Comparison of ENCODE assay signal across 8 cellular contexts in the genomic region with DNA sequence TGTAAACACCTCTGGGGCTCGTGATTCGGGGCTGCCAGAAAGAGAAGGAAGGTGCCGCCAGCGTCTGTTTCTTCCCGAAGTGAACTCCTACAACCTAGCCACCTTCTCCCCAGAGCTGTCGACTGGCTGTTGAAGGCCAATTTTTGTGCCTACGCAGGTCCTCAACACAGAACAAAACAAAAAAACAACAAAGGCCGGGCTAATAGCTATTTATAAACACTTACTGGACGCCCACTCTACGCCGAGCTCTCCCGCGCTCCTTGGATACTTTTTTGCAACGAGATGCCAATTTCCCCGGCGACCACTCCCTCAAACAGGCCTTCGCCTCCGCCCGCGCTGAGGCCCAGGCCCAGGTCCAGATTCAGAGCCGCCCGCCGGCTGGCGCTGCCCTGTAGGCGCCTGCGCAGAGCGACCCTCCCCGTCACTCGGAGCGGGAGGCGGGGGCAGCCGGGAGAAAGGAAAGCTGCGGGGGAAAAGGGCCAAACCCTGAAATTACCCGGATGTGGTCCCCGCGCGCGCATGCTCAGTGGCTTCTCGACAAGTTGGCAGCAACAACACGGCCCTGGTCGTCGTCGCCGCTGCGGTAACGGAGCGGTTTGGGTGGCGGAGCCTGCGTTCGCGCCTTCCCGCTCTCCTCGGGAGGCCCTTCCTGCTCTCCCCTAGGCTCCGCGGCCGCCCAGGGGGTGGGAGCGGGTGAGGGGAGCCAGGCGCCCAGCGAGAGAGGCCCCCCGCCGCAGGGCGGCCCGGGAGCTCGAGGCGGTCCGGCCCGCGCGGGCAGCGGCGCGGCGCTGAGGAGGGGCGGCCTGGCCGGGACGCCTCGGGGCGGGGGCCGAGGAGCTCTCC. TPM values are rescaled to one million over a fixed set of nuclear protein-coding genes. Genes with fewer than 3 reads are reported as not detected.
DNase-seq lines count a peak whose midpoint lies in the region; ATAC-seq, FAIRE-seq and TF ChIP-seq lines count a peak whose summit lies in the region.

A gene (plus strand): TSS at position 520 of the 843 bp plus-strand sequence. CDS start 16,834 bp downstream, outside the sequence.

- H3K9me3 ChIP-seq in adrenal gland (replicated peaks in 1 of 3) (no peaks in the 10 kb centered on the region), transverse colon (no peaks in the 10 kb centered on the region)

- H3K4me3 ChIP-seq in adrenal gland (peak within 1 kb of the TSS; percentile 29 to 87 (median 68)), transverse colon (peak within 1 kb of the TSS; percentile 87 to 90 (median 88))

- H3K36me3 ChIP-seq in adrenal gland (replicated peaks in 1 of 2) (peaks cover 0 to 6% of the 10 kb centered on the region in 2 donors), transverse colon (no peaks in the 10 kb centered on the region)

- TF ChIP-seq CTCF in adrenal gland (IDR thresholded peaks at IDR 0.05), result peak in 1 of 6 experiments; percentile 32
- no peak for TF ChIP-seq CTCF in transverse colon (IDR thresholded peaks at IDR 0.05)

- WGBS in adrenal gland, 4 donors, result 0 to 1% (median 1%) methylated on average over 15 to 79 of the region's 79 CpGs
- WGBS in transverse colon (ENCODE audit: low coverage in 1 of 2), 2 donors, result 0 to 1% methylated on average over 8 to 62 of the region's 79 CpGs

- FAIRE-seq in GM12892 (lab: Jason Lieb, UNC), result peak; percentile 95

- in situ Hi-C loops in transverse colon (cut with MboI; ENCODE audit: low pct_ligation_motif_present in 1 of 4, low pct_unique_long_range_greater_than_20kb in 1 of 4, low sequenced_read_pairs in 3 of 4), result loop anchor here in 2 of 4 donors (25.0 kb wide), 2 partner anchors 143 to 218 kb away; a partner anchor contains a TSS

- peak; percentile 68 for ATAC-seq in HG02852 (IDR thresholded peaks at IDR 0.05; ENCODE audit: unreplicated experiment)

- H3K4me1 ChIP-seq in adrenal gland (replicated peaks in 1 of 2) (peaks cover 11 to 62% of the 10 kb centered on the region in 2 donors), transverse colon (peaks cover 13 to 61% (median 35%) of the 10 kb centered on the region in 4 donors)

- TF ChIP-seq POLR2A in GM12892 (IDR thresholded peaks at IDR 0.05; ENCODE audit: low read depth, low read length) (peak; percentile 93), adrenal gland (IDR thresholded peaks at IDR 0.05) (peak; percentile 76 to 97), transverse colon (IDR thresholded peaks at IDR 0.05) (peak; percentile 95)

- no peak for TF ChIP-seq EP300 in transverse colon (IDR thresholded peaks at IDR 0.05; ENCODE audit: low read depth)

- DNase-seq in GM12892 (ENCODE audit: insufficient read length) (peak; percentile 91), NCI-H1436 treated with DMSO at 0.1 percent for 48 hours (lab: John Stamatoyannopoulos, UW) (peak; percentile 64), T-helper 1 cell (peak; percentile 95 to 98 (median 97)), adrenal gland (peak; percentile 96 to 99 (median 98)), cardiac septum (ENCODE audit: low spot score) (peak; percentile 99), pons (ENCODE audit: low spot score) (peak; percentile 91), transverse colon (peak; percentile 98)

- H3K27me3 ChIP-seq in adrenal gland (no peaks in the 10 kb centered on the region), transverse colon (no peaks in the 10 kb centered on the region)

- intact Hi-C loops in adrenal gland (cut with DNase I), result no loop called here
- intact Hi-C loops in cardiac septum (cut with DNase I), result loop anchor here (1.0 to 2.0 kb wide), 3 partner anchors 62 to 167 kb away; a partner anchor contains a TSS
- intact Hi-C loops in transverse colon (cut with DNase I; ENCODE audit: low total_unique reads), result loop anchor here (1.0 to 10.0 kb wide), 2 partner anchors 62 to 205 kb away; a partner anchor contains a TSS

- H3K27ac ChIP-seq in adrenal gland, result peak within 1 kb of the TSS; percentile 70 to 99 (median 98)
- H3K27ac ChIP-seq in transverse colon, result peak within 1 kb of the TSS; percentile 97 to 99 (median 98)

RNA-seq across cellular contexts. Expression of the gene that starts here (rescaled TPM):
- polyA plus RNA-seq in GM12892 (2012; ENCODE audit: missing spikeins), result 44.2 TPM
- 100 to 1,000 TPM in 4 of 8 donors, 10 to 100 TPM in 4; 72.8 to 151 (median 101) TPM for total RNA-seq in adrenal gland
- polyA plus RNA-seq in adrenal gland, result 10 to 100 TPM in 2 of 3 donors, 1 to 10 TPM in 1; 9.0 to 82.2 (median 11.2) TPM
- total RNA-seq in cardiac septum, result 88.7 TPM
- total RNA-seq in transverse colon, result 100 to 1,000 TPM in 1 of 4 donors, 10 to 100 TPM in 3; 77.1 to 172 (median 85.6) TPM

Comparison
In these comparisons a context has a peak if more than half of its experiments do, and no peak if none do; other contexts are left out.
1. Peak in every context shown above with its lines: DNase-seq, ATAC-seq, H3K4me3 ChIP-seq and H3K27ac ChIP-seq.
2. intact Hi-C loops: an anchor here in cardiac septum (1.0 to 2.0 kb wide) and transverse colon (1.0 to 10.0 kb wide); none called in adrenal gland.